In the genomic region with DNA sequence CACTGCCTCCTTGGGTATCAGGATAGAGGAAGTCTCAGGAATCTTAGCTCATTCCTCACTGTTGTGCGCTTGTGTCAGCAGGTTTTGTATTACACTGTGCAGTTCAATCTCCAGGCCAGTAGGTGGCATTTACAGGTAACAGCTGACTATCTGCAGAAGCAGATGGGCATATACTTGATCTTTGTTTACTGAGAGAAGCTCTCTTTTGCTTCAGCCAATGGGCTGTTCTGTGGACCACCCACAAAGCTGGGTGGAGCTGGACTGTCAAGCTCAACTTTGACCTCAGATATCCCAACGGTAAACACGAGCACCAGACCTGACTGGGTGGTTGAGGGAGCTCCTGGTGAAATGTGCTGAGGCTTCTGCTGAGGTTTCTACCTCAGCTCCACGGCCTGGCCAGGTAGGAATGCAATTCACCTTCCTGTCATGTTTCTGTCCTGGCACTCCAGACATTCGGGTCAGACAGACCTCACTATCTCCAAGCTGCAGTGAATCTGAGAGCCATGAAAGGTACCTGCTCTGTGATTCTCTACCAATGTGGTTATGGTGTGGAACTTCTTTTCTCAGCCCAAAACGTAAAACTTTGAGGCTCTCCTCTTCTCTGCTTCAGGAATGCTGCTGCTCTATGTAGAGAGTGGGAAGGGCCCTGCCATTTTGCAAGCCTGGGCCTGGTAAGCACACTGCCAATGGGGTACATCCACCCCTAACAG, we compare ENCODE assay signal across 8 cellular contexts.
DNase-seq lines count a peak whose midpoint lies in the region; ATAC-seq and TF ChIP-seq lines count a peak whose summit lies in the region.

No MANE protein-coding gene starts in this region.

- H3K27me3 ChIP-seq in body of pancreas (no peaks in the 10 kb centered on the region), aorta (ENCODE audit: control insufficient read depth in 1 of 2, insufficient read depth in 2 of 2, low read length in 1 of 2) (no peaks in the 10 kb centered on the region)

- 50 to 54% methylated on average over 3 to 6 of the region's 6 CpGs for WGBS in body of pancreas, 2 donors
- WGBS in aorta, 2 donors = 91 to 92% methylated on average over 6 of the region's 6 CpGs

- H3K27ac ChIP-seq in body of pancreas (no peak overlapping the region), aorta (ENCODE audit: low read depth in 1 of 2, low read length in 2 of 2) (no peak overlapping the region)

- ATAC-seq in GM18861 (IDR thresholded peaks at IDR 0.05; ENCODE audit: unreplicated experiment) (peak; percentile 96), HG02970 (IDR thresholded peaks at IDR 0.05; ENCODE audit: low FRiP score, unreplicated experiment) (peak; percentile 92), body of pancreas (peak; percentile 81), left colon (peak; percentile 91), aorta (ENCODE audit: low FRiP score) (peak; percentile 36)

- no peaks in the 10 kb centered on the region for H3K9me3 ChIP-seq in body of pancreas
- no peaks in the 10 kb centered on the region for H3K9me3 ChIP-seq in aorta (ENCODE audit: control insufficient read depth, low read length)

- TF ChIP-seq CTCF in body of pancreas (IDR thresholded peaks at IDR 0.05) = peak; percentile 39 to 77 (median 70)

- H3K4me3 ChIP-seq in body of pancreas = no peak overlapping the region
- H3K4me3 ChIP-seq in aorta (ENCODE audit: low read length in 2 of 2) = no peak overlapping the region

- intact Hi-C loops in body of pancreas (cut with DNase I) = no loop called here
- intact Hi-C loops in left colon (cut with DNase I, micrococcal nuclease) = no loop called here
- intact Hi-C loops in aorta (cut with DNase I) = loop anchor here in 1 of 2 donors (10.0 kb wide), 1 partner anchor 814 kb away; a partner anchor contains a TSS

- DNase-seq in CMK (ENCODE audit: low read depth) = peak; percentile 14
- DNase-seq in NCI-H460 (ENCODE audit: extremely low read depth, low read depth) = peak; percentile 65
- DNase-seq in body of pancreas = peak; percentile 43 to 62 (median 62)
- DNase-seq in left colon = peak in 1 of 2 donors; percentile 23
- no peak for DNase-seq in aorta
- no peak for DNase-seq in NCI-H510A (lab: John Stamatoyannopoulos, UW)

- H3K36me3 ChIP-seq in body of pancreas (replicated peaks in 1 of 2; ENCODE audit: insufficient read depth in 1 of 2, low read depth in 2 of 2) (no peaks in the 10 kb centered on the region), aorta (ENCODE audit: control insufficient read depth in 1 of 2, insufficient read depth in 2 of 2, low read length in 1 of 2) (no peaks in the 10 kb centered on the region)

- H3K4me1 ChIP-seq in body of pancreas (peaks cover 4% of the 10 kb centered on the region), aorta (ENCODE audit: control insufficient read depth in 1 of 2, insufficient read depth in 2 of 2, low read length in 2 of 2) (no peaks in the 10 kb centered on the region)

- TF ChIP-seq POLR2A in body of pancreas (IDR thresholded peaks at IDR 0.05) = no peak

Comparison
In these comparisons a context has a peak if more than half of its experiments do, and no peak if none do; other contexts are left out.
1. DNase-seq: peak in CMK (single experiment), NCI-H460 (single experiment) and body of pancreas (4 of 4); none in aorta (0 of 2) and NCI-H510A (single experiment).
2. ATAC-seq: peak in every context shown above with its lines; median percentile 96 in GM18861; 92 in HG02970; 91 in left colon; 81 in body of pancreas; 36 in aorta.